ENCODE assay signal across 9 cellular contexts in genomic region chr6:74574794-74575193, GRCh38.
DNase-seq lines count a peak whose midpoint lies in the region; ATAC-seq and TF ChIP-seq lines count a peak whose summit lies in the region.
"Had no signal": no experiment of that assay in that cellular context is flagged by ENCODE, and none has a peak within 500 bp of the region (broad histone marks: within the 10 kb centered on the region; RNA-seq: fewer than 3 reads in every experiment).

No MANE protein-coding gene starts in this region.

- intact Hi-C loops in naive thymus-derived CD4-positive, alpha-beta T cell (cut with micrococcal nuclease), result loop anchor here in 1 of 2 donors (1.0 to 10.0 kb wide), 3 partner anchors 630 to 835 kb away; partner anchors contain the start of gene COL12A1

- no peak overlapping the region for H3K27ac Mint-ChIP-seq in naive thymus-derived CD4-positive, alpha-beta T cell

- H3K9me3 ChIP-seq in naive thymus-derived CD4-positive, alpha-beta T cell (ENCODE audit: control insufficient read depth in 2 of 3, low read length in 3 of 3), result no peaks in the 10 kb centered on the region
- H3K9me3 ChIP-seq: upper lobe of left lung had no signal

- no peaks in the 10 kb centered on the region for H3K27me3 ChIP-seq in naive thymus-derived CD4-positive, alpha-beta T cell (ENCODE audit: control insufficient read depth in 2 of 2, insufficient read depth in 2 of 2, low read length in 2 of 2)
- H3K27me3 ChIP-seq: upper lobe of left lung had no signal

- no peak overlapping the region for H3K27ac ChIP-seq in naive thymus-derived CD4-positive, alpha-beta T cell (ENCODE audit: low read depth, low read length)
- H3K27ac ChIP-seq: upper lobe of left lung had no signal

- POLR2A ChIA-PET in naive thymus-derived CD4-positive, alpha-beta T cell (lab: Charles Lee), result no interaction called here

- peak; percentile 64 for TF ChIP-seq CTCF in fibroblast of mammary gland (conservative IDR thresholded peaks at IDR 0.05; ENCODE audit: control insufficient read depth, insufficient read depth, low read depth, low read length)

- peak; percentile 2 for DNase-seq in COR-L47 (lab: John Stamatoyannopoulos, UW)
- peak; percentile 29 for DNase-seq in NCI-H82 treated with DMSO at 0.1 percent for 48 hours (lab: John Stamatoyannopoulos, UW; ENCODE audit: unreplicated experiment)
- peak; percentile 44 for DNase-seq in fibroblast of mammary gland (ENCODE audit: low read depth)
- DNase-seq in activated T-cell treated with anti-CD3 and anti-CD28 coated beads, Interleukin-2, amount 50 U/mL, for 4 hours, result no peak
- no peak for DNase-seq in naive thymus-derived CD4-positive, alpha-beta T cell
- DNase-seq in activated CD8-positive, alpha-beta memory T cell treated with anti-CD3 and anti-CD28 coated beads for 24 hours, result no peak
- no peak for DNase-seq in effector CD8-positive, alpha-beta T cell (lab: John Stamatoyannopoulos, UW)
- DNase-seq: upper lobe of left lung had no signal

- no peaks in the 10 kb centered on the region for H3K36me3 ChIP-seq in naive thymus-derived CD4-positive, alpha-beta T cell (ENCODE audit: control insufficient read depth in 2 of 3, insufficient read depth in 3 of 3, low read length in 3 of 3)
- H3K36me3 ChIP-seq: upper lobe of left lung had no signal

- H3K4me1 Mint-ChIP-seq in activated T-cell treated with anti-CD3 and anti-CD28 coated beads, Interleukin-2, amount 50 U/mL, for 4 hours (ENCODE audit: low read depth), result no peaks in the 10 kb centered on the region
- H3K4me1 Mint-ChIP-seq in naive thymus-derived CD4-positive, alpha-beta T cell, result peaks cover 0 to 3% (median 0%) of the 10 kb centered on the region in 7 donors

- no peaks in the 10 kb centered on the region for H3K36me3 Mint-ChIP-seq in activated T-cell treated with anti-CD3 and anti-CD28 coated beads, Interleukin-2, amount 50 U/mL, for 4 hours (ENCODE audit: insufficient read depth)
- no peaks in the 10 kb centered on the region for H3K36me3 Mint-ChIP-seq in naive thymus-derived CD4-positive, alpha-beta T cell

- ATAC-seq in GM21717 (IDR thresholded peaks at IDR 0.05; ENCODE audit: unreplicated experiment), result peak; percentile 60
- no peak for ATAC-seq in activated T-cell treated with anti-CD3 and anti-CD28 coated beads, Interleukin-2, amount 50 U/mL, for 4 hours
- no peak for ATAC-seq in naive thymus-derived CD4-positive, alpha-beta T cell

- no peak overlapping the region for H3K4me3 Mint-ChIP-seq in activated T-cell treated with anti-CD3 and anti-CD28 coated beads, Interleukin-2, amount 50 U/mL, for 4 hours
- H3K4me3 Mint-ChIP-seq in naive thymus-derived CD4-positive, alpha-beta T cell, result no peak overlapping the region

- no peaks in the 10 kb centered on the region for H3K27me3 Mint-ChIP-seq in activated T-cell treated with anti-CD3 and anti-CD28 coated beads, Interleukin-2, amount 50 U/mL, for 4 hours (ENCODE audit: low read depth)
- H3K27me3 Mint-ChIP-seq in naive thymus-derived CD4-positive, alpha-beta T cell, result peaks cover 0 to 4% (median 2%) of the 10 kb centered on the region in 5 donors

- CTCF ChIA-PET in naive thymus-derived CD4-positive, alpha-beta T cell (lab: Charles Lee), result no interaction called here

- H3K4me1 ChIP-seq in naive thymus-derived CD4-positive, alpha-beta T cell (ENCODE audit: control insufficient read depth in 2 of 2, insufficient read depth in 2 of 2, low read length in 2 of 2), result no peaks in the 10 kb centered on the region
- H3K4me1 ChIP-seq: upper lobe of left lung had no signal

- no peak overlapping the region for H3K4me3 ChIP-seq in fibroblast of mammary gland (ENCODE audit: control insufficient read depth, low read depth, low read length)
- no peak overlapping the region for H3K4me3 ChIP-seq in naive thymus-derived CD4-positive, alpha-beta T cell (ENCODE audit: low read length)
- H3K4me3 ChIP-seq: upper lobe of left lung had no signal

- no peaks in the 10 kb centered on the region for H3K9me3 Mint-ChIP-seq in activated T-cell treated with anti-CD3 and anti-CD28 coated beads, Interleukin-2, amount 50 U/mL, for 4 hours
- no peaks in the 10 kb centered on the region for H3K9me3 Mint-ChIP-seq in naive thymus-derived CD4-positive, alpha-beta T cell

Comparison
In these comparisons a context has a peak if more than half of its experiments do, and no peak if none do; other contexts are left out.
1. DNase-seq: peak in COR-L47 (single experiment), NCI-H82 treated with DMSO at 0.1 percent for 48 hours (single experiment) and fibroblast of mammary gland (single experiment); none in activated T-cell treated with anti-CD3 and anti-CD28 coated beads, Interleukin-2, amount 50 U/mL, for 4 hours (single experiment), naive thymus-derived CD4-positive, alpha-beta T cell (0 of 9), activated CD8-positive, alpha-beta memory T cell treated with anti-CD3 and anti-CD28 coated beads for 24 hours (single experiment) and effector CD8-positive, alpha-beta T cell (single experiment).